ENCODE assay signal across 1 cellular context in genomic region chr10:86388119-86388704, GRCh38.
TF ChIP-seq lines count a peak whose summit lies in the region.

No MANE protein-coding gene starts in this region.

TF ChIP-seq in H1, 55 proteins besides CTCF, POLR2A, EP300 and RAD21:
- no peak for TF ChIP-seq EZH2 (IDR thresholded peaks at IDR 0.05; ENCODE audit: low read depth, low read length, severe bottlenecking)
- no peak for TF ChIP-seq CBX5 (IDR thresholded peaks at IDR 0.05; ENCODE audit: low read depth, low read length)
- TF ChIP-seq BCL11A (IDR thresholded peaks at IDR 0.05; ENCODE audit: low read depth in 2 of 2, low read length in 2 of 2) = no peak
- TF ChIP-seq SRF (IDR thresholded peaks at IDR 0.05; ENCODE audit: low read depth, low read length) = no peak
- TF ChIP-seq HDAC6 (IDR thresholded peaks at IDR 0.05; ENCODE audit: low read depth, low read length) = no peak
- no peak for TF ChIP-seq MAFK (IDR thresholded peaks at IDR 0.05; ENCODE audit: low read depth, low read length)
- no peak for TF ChIP-seq SIX5 (IDR thresholded peaks at IDR 0.05; ENCODE audit: low read depth, low read length)
- TF ChIP-seq RNF2 (IDR thresholded peaks at IDR 0.05; ENCODE audit: borderline replicate concordance, low read depth, low read length, missing control alignments, poor library complexity, severe bottlenecking) = no peak
- TF ChIP-seq E2F6 (IDR thresholded peaks at IDR 0.05) = no peak
- no peak for TF ChIP-seq BACH1 (IDR thresholded peaks at IDR 0.05; ENCODE audit: low read length)
- no peak for TF ChIP-seq CHD7 (IDR thresholded peaks at IDR 0.05; ENCODE audit: insufficient replicate concordance, low read length)
- no peak for TF ChIP-seq SP1 (IDR thresholded peaks at IDR 0.05; ENCODE audit: low read depth, low read length)
- no peak for TF ChIP-seq PHF8 (conservative IDR thresholded peaks at IDR 0.05; ENCODE audit: low read depth, low read length)
- TF ChIP-seq SAP30 (IDR thresholded peaks at IDR 0.05; ENCODE audit: insufficient read depth, insufficient replicate concordance, low read length) = no peak
- no peak for TF ChIP-seq KDM4A (IDR thresholded peaks at IDR 0.05; ENCODE audit: low read depth, low read length, severe bottlenecking)
- no peak for TF ChIP-seq JUND (IDR thresholded peaks at IDR 0.05; ENCODE audit: low read length)
- no peak for TF ChIP-seq ZNF274 (IDR thresholded peaks at IDR 0.05; ENCODE audit: borderline replicate concordance, extremely low read depth, low read length)
- no peak for TF ChIP-seq FOSL1 (IDR thresholded peaks at IDR 0.05; ENCODE audit: insufficient read depth, low read depth, low read length)
